1 cellular context compared by ENCODE assay signal in genomic region chr13:100707818-100708740, GRCh38.
TF ChIP-seq lines count a peak whose summit lies in the region.

No MANE protein-coding gene starts in this region.

TF ChIP-seq in IMR-90, 13 proteins besides CTCF, POLR2A, EP300 and RAD21:
- TF ChIP-seq RCOR1 (IDR thresholded peaks at IDR 0.05; ENCODE audit: insufficient replicate concordance, low read length): no peak
- TF ChIP-seq MAFK (IDR thresholded peaks at IDR 0.05; ENCODE audit: low read depth, low read length): 0 out of 2 replicates have a peak, but pooled peaks have one; percentile 14
- TF ChIP-seq RFX5 (IDR thresholded peaks at IDR 0.05; ENCODE audit: low read depth, low read length): no peak
